In the genomic region with DNA sequence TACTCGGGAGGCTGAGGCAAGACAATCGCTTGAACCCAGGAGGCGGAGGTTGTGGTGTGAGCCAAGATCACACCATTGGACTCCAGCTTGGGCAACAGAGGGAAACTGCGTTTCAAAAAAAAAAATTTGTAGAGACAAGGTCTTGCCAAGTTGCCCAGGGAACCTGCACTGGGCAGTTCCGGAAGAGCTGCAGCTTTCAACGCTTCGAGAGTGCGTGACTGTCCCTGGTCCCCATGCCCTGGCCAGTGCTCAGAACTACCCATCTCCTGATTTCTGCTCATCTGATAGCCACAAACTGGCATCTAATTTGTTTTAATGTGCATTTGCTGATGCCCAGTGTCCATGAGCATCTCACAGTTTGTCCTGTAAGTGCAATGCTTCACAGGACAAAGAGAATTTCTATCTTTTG, we compare ENCODE assay signal across 8 cellular contexts. TPM values are rescaled to one million over a fixed set of nuclear protein-coding genes. Genes with fewer than 3 reads are reported as not detected.
DNase-seq lines count a peak whose midpoint lies in the region; ATAC-seq lines count a peak whose summit lies in the region.

No MANE protein-coding gene starts in this region.

- no peak overlapping the region for H3K27ac ChIP-seq in right cardiac atrium (ENCODE audit: low read length)

- DNase-seq in activated naive CD4-positive, alpha-beta T cell treated with anti-CD3 and anti-CD28 coated beads for 36 hours = no peak
- no peak for DNase-seq in activated naive CD4-positive, alpha-beta T cell (lab: John Stamatoyannopoulos, UW)
- DNase-seq in activated T-cell treated with anti-CD3 and anti-CD28 coated beads, Interleukin-2, amount 50 U/mL, for 48 hours = peak; percentile 48 to 56
- peak in 2 of 3 donors; percentile 52 to 53 for DNase-seq in right cardiac atrium
- no peak for DNase-seq in stimulated activated naive CD8-positive, alpha-beta T cell treated with anti-CD3 and anti-CD28 coated beads, Interleukin-15, amount 100 ng/mL, for 72 hours
- no peak for DNase-seq in stimulated activated CD4-positive, alpha-beta T cell treated with anti-CD3 and anti-CD28 coated beads, Interleukin-4, amount 100 ng/mL, for 1 hour

- H3K4me3 Mint-ChIP-seq in activated naive CD4-positive, alpha-beta T cell treated with anti-CD3 and anti-CD28 coated beads for 36 hours = peak overlapping the region; percentile 96
- H3K4me3 Mint-ChIP-seq in stimulated activated naive CD8-positive, alpha-beta T cell treated with anti-CD3 and anti-CD28 coated beads, Interleukin-15, amount 100 ng/mL, for 72 hours = peak overlapping the region; percentile 96 to 98

- ATAC-seq in right cardiac atrium (peak in 1 of 2 donors; percentile 19), HG03442 (IDR thresholded peaks at IDR 0.05; ENCODE audit: unreplicated experiment) (no peak), GM21737 (IDR thresholded peaks at IDR 0.05; ENCODE audit: unreplicated experiment) (no peak)
- no peak for ATAC-seq in stimulated activated naive CD8-positive, alpha-beta T cell treated with anti-CD3 and anti-CD28 coated beads, Interleukin-15, amount 100 ng/mL, for 72 hours

- no peaks in the 10 kb centered on the region for H3K27me3 ChIP-seq in right cardiac atrium (ENCODE audit: control insufficient read depth, insufficient read depth)

- H3K36me3 Mint-ChIP-seq in activated naive CD4-positive, alpha-beta T cell treated with anti-CD3 and anti-CD28 coated beads for 36 hours (ENCODE audit: low read depth) = peaks cover 39% of the 10 kb centered on the region

- H3K9me3 ChIP-seq in right cardiac atrium (ENCODE audit: control insufficient read depth, low read length) = no peaks in the 10 kb centered on the region

- intact Hi-C loops in activated naive CD4-positive, alpha-beta T cell treated with anti-CD3 and anti-CD28 coated beads for 36 hours (cut with micrococcal nuclease) = no loop called here
- intact Hi-C loops in right cardiac atrium (cut with DNase I) = no loop called here

- no peaks in the 10 kb centered on the region for H3K27me3 Mint-ChIP-seq in activated naive CD4-positive, alpha-beta T cell treated with anti-CD3 and anti-CD28 coated beads for 36 hours (ENCODE audit: low read depth)
- H3K27me3 Mint-ChIP-seq in stimulated activated naive CD8-positive, alpha-beta T cell treated with anti-CD3 and anti-CD28 coated beads, Interleukin-15, amount 100 ng/mL, for 72 hours = no peaks in the 10 kb centered on the region

- peak overlapping the region; percentile 74 for H3K4me3 ChIP-seq in right cardiac atrium (ENCODE audit: low read length)

- 47% methylated on average over 8 of the region's 8 CpGs for WGBS in right cardiac atrium

- H3K9me3 Mint-ChIP-seq in activated naive CD4-positive, alpha-beta T cell treated with anti-CD3 and anti-CD28 coated beads for 36 hours = no peaks in the 10 kb centered on the region
- H3K9me3 Mint-ChIP-seq in stimulated activated naive CD8-positive, alpha-beta T cell treated with anti-CD3 and anti-CD28 coated beads, Interleukin-15, amount 100 ng/mL, for 72 hours = no peaks in the 10 kb centered on the region

- H3K4me1 ChIP-seq in right cardiac atrium (ENCODE audit: control insufficient read depth, insufficient read depth, low read length) = no peaks in the 10 kb centered on the region

- CTCF ChIA-PET in activated naive CD4-positive, alpha-beta T cell treated with anti-CD3 and anti-CD28 coated beads for 36 hours (lab: Charles Lee) = interaction anchor here (0.7 to 1.3 kb wide), 2 partner anchors 24 to 57 kb away, joined by 3 to 6 read pairs; no protein-coding TSS in a partner anchor

- peaks cover 16% of the 10 kb centered on the region for H3K4me1 Mint-ChIP-seq in activated naive CD4-positive, alpha-beta T cell treated with anti-CD3 and anti-CD28 coated beads for 36 hours (ENCODE audit: low read depth)
- peaks cover 38% of the 10 kb centered on the region for H3K4me1 Mint-ChIP-seq in stimulated activated naive CD8-positive, alpha-beta T cell treated with anti-CD3 and anti-CD28 coated beads, Interleukin-15, amount 100 ng/mL, for 72 hours

- H3K27ac Mint-ChIP-seq in activated naive CD4-positive, alpha-beta T cell treated with anti-CD3 and anti-CD28 coated beads for 36 hours = peak overlapping the region; percentile 93
- H3K27ac Mint-ChIP-seq in stimulated activated naive CD8-positive, alpha-beta T cell treated with anti-CD3 and anti-CD28 coated beads, Interleukin-15, amount 100 ng/mL, for 72 hours = peak overlapping the region in 1 of 2 donors; percentile 91

RNA-seq across cellular contexts. Expression of a gene that starts 4.0 kb away (rescaled TPM):
- 1,000 to 10,000 TPM; 2,881 to 2,925 TPM for total RNA-seq in activated naive CD4-positive, alpha-beta T cell treated with anti-CD3 and anti-CD28 coated beads for 36 hours
- 100 to 1,000 TPM; 347 to 772 (median 510) TPM for total RNA-seq in right cardiac atrium
- polyA plus RNA-seq in right cardiac atrium = 410 TPM

RNA-seq across cellular contexts. Expression of a gene that starts 19.5 kb away (rescaled TPM):
- total RNA-seq in activated naive CD4-positive, alpha-beta T cell treated with anti-CD3 and anti-CD28 coated beads for 36 hours = not detected
- total RNA-seq in right cardiac atrium = under 1 TPM; 0.45 to 0.63 (median 0.53) TPM
- 0.48 TPM for polyA plus RNA-seq in right cardiac atrium

RNA-seq across cellular contexts. Expression of a gene that starts 43.5 kb away (rescaled TPM):
- 10 to 100 TPM; 25.3 to 27.1 TPM for total RNA-seq in activated naive CD4-positive, alpha-beta T cell treated with anti-CD3 and anti-CD28 coated beads for 36 hours
- total RNA-seq in right cardiac atrium = 10 to 100 TPM; 12.0 to 15.3 (median 13.5) TPM
- polyA plus RNA-seq in right cardiac atrium = 13.0 TPM

Comparison
In these comparisons a context has a peak if more than half of its experiments do, and no peak if none do; other contexts are left out.
1. DNase-seq: peak in activated T-cell treated with anti-CD3 and anti-CD28 coated beads, Interleukin-2, amount 50 U/mL, for 48 hours (2 of 2) and right cardiac atrium (2 of 3); none in activated naive CD4-positive, alpha-beta T cell treated with anti-CD3 and anti-CD28 coated beads for 36 hours (single experiment), activated naive CD4-positive, alpha-beta T cell (0 of 4), stimulated activated naive CD8-positive, alpha-beta T cell treated with anti-CD3 and anti-CD28 coated beads, Interleukin-15, amount 100 ng/mL, for 72 hours (0 of 2) and stimulated activated CD4-positive, alpha-beta T cell treated with anti-CD3 and anti-CD28 coated beads, Interleukin-4, amount 100 ng/mL, for 1 hour (single experiment).